8 cellular contexts compared by ENCODE assay signal in genomic region chr10:70355234-70356021, GRCh38. TPM values are rescaled to one million over a fixed set of nuclear protein-coding genes. Genes with fewer than 3 reads are reported as not detected.
DNase-seq lines count a peak whose midpoint lies in the region; ATAC-seq and TF ChIP-seq lines count a peak whose summit lies in the region.

No MANE protein-coding gene starts in this region.

- peak overlapping the region; percentile 57 for H3K4me3 Mint-ChIP-seq in activated naive CD8-positive, alpha-beta T cell

- no peak overlapping the region for H3K27ac Mint-ChIP-seq in activated naive CD8-positive, alpha-beta T cell

- H3K27me3 ChIP-seq in gastroesophageal sphincter = no peaks in the 10 kb centered on the region

- DNase-seq in GF-D8 (lab: John Stamatoyannopoulos, UW) = peak; percentile 32
- DNase-seq in superior temporal gyrus (ENCODE audit: extremely low spot score) = peak; percentile 33
- DNase-seq in HuH-7.5 (ENCODE audit: low spot score) = no peak
- no peak for DNase-seq in T-helper 9 cell

- H3K36me3 Mint-ChIP-seq in activated naive CD8-positive, alpha-beta T cell = no peaks in the 10 kb centered on the region

- no peak for TF ChIP-seq POLR2A in gastroesophageal sphincter (IDR thresholded peaks at IDR 0.05)

- no peaks in the 10 kb centered on the region for H3K36me3 ChIP-seq in gastroesophageal sphincter

- ATAC-seq in GM19438 (IDR thresholded peaks at IDR 0.05; ENCODE audit: low read depth, unreplicated experiment) (peak; percentile 77), HG03439 (IDR thresholded peaks at IDR 0.05; ENCODE audit: unreplicated experiment) (peak; percentile 79), gastroesophageal sphincter (no peak)

- H3K9me3 ChIP-seq in gastroesophageal sphincter = no peaks in the 10 kb centered on the region

- TF ChIP-seq EP300 in gastroesophageal sphincter (IDR thresholded peaks at IDR 0.05) = no peak

- H3K4me1 Mint-ChIP-seq in activated naive CD8-positive, alpha-beta T cell (ENCODE audit: low read depth) = peaks cover 10% of the 10 kb centered on the region

- H3K27ac ChIP-seq in gastroesophageal sphincter = no peak overlapping the region

- no peak overlapping the region for H3K4me3 ChIP-seq in gastroesophageal sphincter

- no peaks in the 10 kb centered on the region for H3K9me3 Mint-ChIP-seq in activated naive CD8-positive, alpha-beta T cell (ENCODE audit: low read depth)

- WGBS in gastroesophageal sphincter (ENCODE audit: low coverage in 1 of 2), 2 donors = 74 to 79% methylated on average over 10 of the region's 18 CpGs

- no peaks in the 10 kb centered on the region for H3K27me3 Mint-ChIP-seq in activated naive CD8-positive, alpha-beta T cell

- TF ChIP-seq CTCF in gastroesophageal sphincter (IDR thresholded peaks at IDR 0.05) = no peak

- peaks cover 0 to 9% (median 0%) of the 10 kb centered on the region in 3 donors for H3K4me1 ChIP-seq in gastroesophageal sphincter

RNA-seq across cellular contexts. Expression of gene LRRC20, which starts 27.0 kb away (rescaled TPM):
- 10 to 100 TPM in 2 of 4 donors, 1 to 10 TPM in 2; 7.5 to 18.8 (median 10.1) TPM for total RNA-seq in gastroesophageal sphincter

RNA-seq across cellular contexts. Expression of gene EIF4EBP2, which starts 48.5 kb away (rescaled TPM):
- total RNA-seq in gastroesophageal sphincter = 10 to 100 TPM; 83.8 to 93.7 (median 90.6) TPM

Comparison
In these comparisons a context has a peak if more than half of its experiments do, and no peak if none do; other contexts are left out.
1. DNase-seq: peak in GF-D8 (single experiment) and superior temporal gyrus (single experiment); none in HuH-7.5 (single experiment) and T-helper 9 cell (single experiment).